ENCODE assay signal across 21 cellular contexts in genomic region chr7:98628916-98629525, GRCh38. TPM values are rescaled to one million over a fixed set of nuclear protein-coding genes. Genes with fewer than 3 reads are reported as not detected.
DNase-seq lines count a peak whose midpoint lies in the region; ATAC-seq and TF ChIP-seq lines count a peak whose summit lies in the region.
"Had no signal": no experiment of that assay in that cellular context is flagged by ENCODE, and none has a peak within 500 bp of the region (broad histone marks: within the 10 kb centered on the region; RNA-seq: fewer than 3 reads in every experiment).

No MANE protein-coding gene starts in this region.

- DNase-seq in COLO829 (ENCODE audit: low spot score) (peak; percentile 51), LHCN-M2 (ENCODE audit: low read depth) (peak; percentile 44), WTC11 (ENCODE audit: low spot score) (no peak), mesenteric fat pad (ENCODE audit: low spot score) (peak; percentile 71), ureter (ENCODE audit: low spot score) (no peak), uterus (no peak), left ventricle myocardium superior (no peak), NAMALWA (ENCODE audit: low spot score) (no peak)
- DNase-seq: activated CD4-positive, CD25-positive, alpha-beta regulatory T cell treated with anti-CD3 and anti-CD28 coated beads, Interleukin-2, amount 50 U/mL, for 72 hours; activated CD8-positive, alpha-beta memory T cell treated with anti-CD3 and anti-CD28 coated beads for 24 hours; activated naive CD8-positive, alpha-beta T cell treated with anti-CD3 and anti-CD28 coated beads for 36 hours; body of pancreas; C1 segment of cervical spinal cord; kidney glomerular epithelial cell; mesenchymal stem cell; NCI-H1436; NCI-H2171 had no signal

- H3K4me3 ChIP-seq in uterus = no peak overlapping the region
- H3K4me3 ChIP-seq: body of pancreas, SJSA1, smooth muscle cell had no signal

- H3K36me3 Mint-ChIP-seq in WTC11 = no peaks in the 10 kb centered on the region; the same call in 1 of the 2 replicates
- H3K36me3 Mint-ChIP-seq: activated naive CD8-positive, alpha-beta T cell treated with anti-CD3 and anti-CD28 coated beads for 36 hours had no signal

- peaks cover 7% of the 10 kb centered on the region for H3K27me3 Mint-ChIP-seq in WTC11 (ENCODE audit: low read depth)

- H3K4me3 Mint-ChIP-seq in WTC11 = no peak overlapping the region
- H3K4me3 Mint-ChIP-seq: activated naive CD8-positive, alpha-beta T cell treated with anti-CD3 and anti-CD28 coated beads for 36 hours; nephron; T-helper 2 cell treated with Interferon-gamma antibody and Interleukin-4, amounts not matched to agents 5 μg/mL and 100 μg/mL, for 36 hours had no signal

- peaks cover 17% of the 10 kb centered on the region for H3K9me3 Mint-ChIP-seq in WTC11

- no peaks in the 10 kb centered on the region for H3K36me3 ChIP-seq in uterus

- no peak for TF ChIP-seq CTCF in WTC11 (IDR thresholded peaks at IDR 0.05)
- TF ChIP-seq CTCF in uterus (IDR thresholded peaks at IDR 0.05) = no peak

- no peaks in the 10 kb centered on the region for H3K4me1 ChIP-seq in uterus
- H3K4me1 ChIP-seq: body of pancreas had no signal

- CTCF ChIA-PET in WTC11 (lab: Charles Lee) = interaction anchor here (0.7 to 1.3 kb wide), 5 partner anchors 10 to 208 kb away, joined by 3 to 6 read pairs (median 3); partner anchors contain the start of gene NPTX2

- POLR2A ChIA-PET in WTC11 (lab: Charles Lee) = interaction anchor here (0.6 to 2.5 kb wide), 2 partner anchors 12 to 246 kb away, joined by 3 to 8 read pairs; partner anchors contain the start of gene NPTX2

- H3K27ac Mint-ChIP-seq in WTC11 = no peak overlapping the region
- H3K27ac Mint-ChIP-seq: activated naive CD8-positive, alpha-beta T cell treated with anti-CD3 and anti-CD28 coated beads for 36 hours; T-helper 2 cell treated with Interferon-gamma antibody and Interleukin-4, amounts not matched to agents 5 μg/mL and 100 μg/mL, for 36 hours had no signal

- no peak overlapping the region for H3K27ac ChIP-seq in uterus
- H3K27ac ChIP-seq: body of pancreas, SJSA1 had no signal

- H3K27me3 ChIP-seq in uterus = no peaks in the 10 kb centered on the region
- H3K27me3 ChIP-seq: body of pancreas, SJSA1 had no signal

- H3K4me1 Mint-ChIP-seq in WTC11 = peaks cover 15% of the 10 kb centered on the region
- H3K4me1 Mint-ChIP-seq: activated naive CD8-positive, alpha-beta T cell treated with anti-CD3 and anti-CD28 coated beads for 36 hours; nephron had no signal

- TF ChIP-seq POLR2A in uterus (IDR thresholded peaks at IDR 0.05) = no peak

- H3K9me3 ChIP-seq in uterus = no peaks in the 10 kb centered on the region
- H3K9me3 ChIP-seq: body of pancreas, SJSA1 had no signal

- ATAC-seq in WTC11 (peak; percentile 42), left ventricle myocardium superior (no peak)
- ATAC-seq: body of pancreas had no signal

- intact Hi-C loops in uterus (cut with DNase I; ENCODE audit: low total_unique reads) = no loop called here
- intact Hi-C loops in left ventricle myocardium superior (cut with micrococcal nuclease) = no loop called here

TF ChIP-seq in WTC11, 78 proteins besides CTCF, POLR2A, EP300 and RAD21:
- TF ChIP-seq CDX4 (CRISPR knock-in tag; IDR thresholded peaks at IDR 0.05; ENCODE audit: borderline replicate concordance) (no peak), ZNF219 (CRISPR knock-in tag; IDR thresholded peaks at IDR 0.05; ENCODE audit: borderline replicate concordance) (no peak), KAT7 (CRISPR knock-in tag; IDR thresholded peaks at IDR 0.05; ENCODE audit: borderline replicate concordance) (no peak), RELA (CRISPR knock-in tag; IDR thresholded peaks at IDR 0.05; ENCODE audit: borderline replicate concordance) (no peak), ESRRA (CRISPR knock-in tag; IDR thresholded peaks at IDR 0.05; ENCODE audit: borderline replicate concordance) (no peak), CREB1 (CRISPR knock-in tag; IDR thresholded peaks at IDR 0.05) (no peak), ZNF532 (CRISPR knock-in tag; IDR thresholded peaks at IDR 0.05; ENCODE audit: borderline replicate concordance) (no peak), FOXJ3 (CRISPR knock-in tag; IDR thresholded peaks at IDR 0.05; ENCODE audit: borderline replicate concordance) (no peak), ZNF138 (CRISPR knock-in tag; conservative IDR thresholded peaks at IDR 0.05) (no peak), ATF6 (CRISPR knock-in tag; IDR thresholded peaks at IDR 0.05) (no peak), SMAD4 (CRISPR knock-in tag; IDR thresholded peaks at IDR 0.05) (no peak), MLX (CRISPR knock-in tag; IDR thresholded peaks at IDR 0.05) (no peak)
TF ChIP-seq in WTC11: peak in this region for 0.

RNA-seq across cellular contexts. Expression of gene NPTX2, which starts 11.9 kb away (rescaled TPM):
- total RNA-seq in LHCN-M2 (2014; rRNA removed) (3,060 and 3,846 TPM in 2 replicates), WTC11 (2021) (10.9 to 17.0 TPM (median 15.9 TPM) in 3 replicates), mesenteric fat pad (23.8 TPM), ureter (12.5 TPM), uterus (1 to 10 TPM; 4.1 to 5.5 (median 4.8) TPM), left ventricle myocardium superior (2.1 TPM)
- polyA plus RNA-seq in LHCN-M2 (2012) = 307 TPM
- total RNA-seq: activated naive CD8-positive, alpha-beta T cell treated with anti-CD3 and anti-CD28 coated beads for 36 hours had no signal

Comparison
In these comparisons a context has a peak if more than half of its experiments do, and no peak if none do; other contexts are left out.
1. DNase-seq: peak in COLO829 (single experiment), LHCN-M2 (single experiment) and mesenteric fat pad (single experiment); none in WTC11 (single experiment), ureter (single experiment), uterus (0 of 2), left ventricle myocardium superior (single experiment) and NAMALWA (single experiment).
2. RNA of gene NPTX2, which starts 11.9 kb away (total RNA-seq): 3,060 to 3,846 TPM in LHCN-M2; 23.8 TPM in mesenteric fat pad (single experiment), 12.5 TPM in ureter (single experiment), 10.9 to 17.0 TPM in WTC11, 4.1 to 5.5 TPM in uterus and 2.1 TPM in left ventricle myocardium superior (single experiment); every median in the first group is over 100 times any median in the second.